ENCODE assay signal across 1 cellular context in the genomic region with DNA sequence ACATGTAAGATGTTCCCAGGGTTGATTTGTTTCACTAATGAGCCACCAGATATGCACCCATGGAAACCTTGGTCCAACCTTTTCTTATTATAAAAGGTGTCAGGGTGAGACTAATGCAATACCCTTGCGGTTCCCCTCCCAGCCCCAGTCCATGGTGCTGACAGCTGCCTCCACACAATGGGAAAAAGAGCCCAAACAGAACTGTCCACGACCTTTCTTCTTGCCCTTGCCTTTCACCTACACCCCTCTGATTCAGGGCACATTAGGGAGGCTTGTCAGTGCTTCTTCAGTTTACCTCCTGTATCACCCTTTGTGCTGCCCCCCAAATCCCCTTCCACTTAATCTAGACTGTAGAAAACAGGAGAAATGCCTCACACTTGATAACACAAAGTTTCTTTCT.
TF ChIP-seq lines count a peak whose summit lies in the region.

No MANE protein-coding gene starts in this region.

TF ChIP-seq in WTC11, 78 proteins besides CTCF, POLR2A, EP300 and RAD21 (continued from another document):
- no peak for TF ChIP-seq GTF2I (CRISPR knock-in tag; conservative IDR thresholded peaks at IDR 0.05)
- TF ChIP-seq, protein P1, sequence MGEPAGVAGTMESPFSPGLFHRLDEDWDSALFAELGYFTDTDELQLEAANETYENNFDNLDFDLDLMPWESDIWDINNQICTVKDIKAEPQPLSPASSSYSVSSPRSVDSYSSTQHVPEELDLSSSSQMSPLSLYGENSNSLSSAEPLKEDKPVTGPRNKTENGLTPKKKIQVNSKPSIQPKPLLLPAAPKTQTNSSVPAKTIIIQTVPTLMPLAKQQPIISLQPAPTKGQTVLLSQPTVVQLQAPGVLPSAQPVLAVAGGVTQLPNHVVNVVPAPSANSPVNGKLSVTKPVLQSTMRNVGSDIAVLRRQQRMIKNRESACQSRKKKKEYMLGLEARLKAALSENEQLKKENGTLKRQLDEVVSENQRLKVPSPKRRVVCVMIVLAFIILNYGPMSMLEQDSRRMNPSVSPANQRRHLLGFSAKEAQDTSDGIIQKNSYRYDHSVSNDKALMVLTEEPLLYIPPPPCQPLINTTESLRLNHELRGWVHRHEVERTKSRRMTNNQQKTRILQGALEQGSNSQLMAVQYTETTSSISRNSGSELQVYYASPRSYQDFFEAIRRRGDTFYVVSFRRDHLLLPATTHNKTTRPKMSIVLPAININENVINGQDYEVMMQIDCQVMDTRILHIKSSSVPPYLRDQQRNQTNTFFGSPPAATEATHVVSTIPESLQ (CRISPR knock-in tag; IDR thresholded peaks at IDR 0.05): no peak
- no peak for TF ChIP-seq ZNF219 (CRISPR knock-in tag; IDR thresholded peaks at IDR 0.05; ENCODE audit: borderline replicate concordance)
- TF ChIP-seq GRHL2 (CRISPR knock-in tag; IDR thresholded peaks at IDR 0.05; ENCODE audit: insufficient replicate concordance, severe bottlenecking): no peak
- no peak for TF ChIP-seq ESRRA (CRISPR knock-in tag; IDR thresholded peaks at IDR 0.05; ENCODE audit: borderline replicate concordance)
- TF ChIP-seq NR3C1 (CRISPR knock-in tag; conservative IDR thresholded peaks at IDR 0.05; ENCODE audit: low read depth): no peak
- no peak for TF ChIP-seq SMAD3 (CRISPR knock-in tag; IDR thresholded peaks at IDR 0.05; ENCODE audit: borderline replicate concordance)
TF ChIP-seq in WTC11: peak in this region for 0.
